In genomic region chr12:24153041-24153440, GRCh38 we compare ENCODE assay signal across 27 cellular contexts.
"Had no signal": no experiment of that assay in that cellular context is flagged by ENCODE, and none has a peak within 500 bp of the region (broad histone marks: within the 10 kb centered on the region; RNA-seq: fewer than 3 reads in every experiment).

No MANE protein-coding gene starts in this region.

- H3K27me3 ChIP-seq: left lung, neutrophil, ovary, right atrium auricular region, right lobe of liver, tibial nerve, uterus had no signal

- H3K9me3 ChIP-seq: left lung, lower lobe of right lung, neutrophil, ovary, right atrium auricular region, right lobe of liver, tibial nerve, uterus had no signal

- H3K4me3 ChIP-seq: left lung, lower lobe of right lung, ovary, right atrium auricular region, right lobe of liver, smooth muscle cell, tibial nerve, uterus had no signal

- H3K36me3 ChIP-seq: left lung, lower lobe of right lung, neutrophil, ovary, right atrium auricular region, right lobe of liver, tibial nerve, uterus had no signal

- ATAC-seq: left colon; left lung; lower lobe of right lung; natural killer cell; right lobe of liver; stimulated activated memory B cell treated with anti-CD40 and anti-IgM and Interleukin-4, amounts not matched to agents 10 μg/mL and 1 μg/mL and 100 μg/mL, for 72 hours; stimulated activated naive CD8-positive, alpha-beta T cell treated with anti-CD3 and anti-CD28 coated beads, Interleukin-15, amount 100 ng/mL, for 72 hours had no signal

- H3K4me1 ChIP-seq: left lung, lower lobe of right lung, right atrium auricular region, right lobe of liver, tibial nerve, uterus had no signal

- H3K27ac ChIP-seq: left lung, lower lobe of right lung, neutrophil, ovary, right atrium auricular region, right lobe of liver, tibial nerve had no signal

- DNase-seq: hippocampal formation; immature natural killer cell; kidney; left colon; left lung; lower lobe of right lung; mammary epithelial cell; mesenchymal stem cell; naive B cell; natural killer cell; nephron progenitor cell; occipital lobe; ovary; right lobe of liver; stimulated activated CD4-positive, alpha-beta T cell treated with anti-CD3 and anti-CD28 coated beads, Interleukin-1b, Interleukin-23, amount 100 ng/mL, for 48 hours; stimulated activated CD4-positive, alpha-beta T cell treated with anti-CD3 and anti-CD28 coated beads, Interleukin-2, amount 100 ng/mL, for 48 hours; stimulated activated CD4-positive, alpha-beta T cell treated with anti-CD3 and anti-CD28 coated beads, Interleukin-4, amount 100 ng/mL, for 4 hours; stimulated activated CD8-positive, alpha-beta memory T cell treated with anti-CD3 and anti-CD28 coated beads, Interleukin-4, amount 100 ng/mL, for 48 hours; stimulated activated naive CD4-positive, alpha-beta T cell treated with Interleukin-2 at 50 U/mL for 16 hours; stimulated activated naive CD8-positive, alpha-beta T cell treated with anti-CD3 and anti-CD28 coated beads, Interleukin-15, amount 100 ng/mL, for 72 hours; substantia nigra; uterus had no signal

- H3K4me2 ChIP-seq: smooth muscle cell had no signal
